16 cellular contexts compared by ENCODE assay signal in genomic region chr7:37541810-37542443, GRCh38.
DNase-seq lines count a peak whose midpoint lies in the region; ATAC-seq and TF ChIP-seq lines count a peak whose summit lies in the region.
"Had no signal": no experiment of that assay in that cellular context is flagged by ENCODE, and none has a peak within 500 bp of the region (broad histone marks: within the 10 kb centered on the region; RNA-seq: fewer than 3 reads in every experiment).

No MANE protein-coding gene starts in this region.

- POLR2A ChIA-PET in Caco-2 (lab: Charles Lee) = no interaction called here

- BruUV-seq in Caco-2 (replicated peaks; lab: Mats Ljungman, UMichigan) = no TSS peak

- no peaks in the 10 kb centered on the region for H3K27me3 ChIP-seq in KMS-11 (ENCODE audit: insufficient read depth, low read depth)
- H3K27me3 ChIP-seq in MG63 = no peaks in the 10 kb centered on the region
- no peaks in the 10 kb centered on the region; the same call in 1 of the 2 replicates for H3K27me3 ChIP-seq in Caco-2 (replicated peaks; ENCODE audit: control insufficient read depth, insufficient read depth, low read length)
- H3K27me3 ChIP-seq: BE2C, esophagus squamous epithelium had no signal

- no peak overlapping the region for H3K27ac ChIP-seq in KMS-11
- H3K27ac ChIP-seq: esophagus squamous epithelium had no signal

- H3K27ac Mint-ChIP-seq in Caco-2 (ENCODE audit: unreplicated experiment) = no peak overlapping the region
- no peak overlapping the region for H3K27ac Mint-ChIP-seq in mesothelial cell of epicardium
- H3K27ac Mint-ChIP-seq: activated CD8-positive, alpha-beta T cell treated with anti-CD3 and anti-CD28 coated beads, Interleukin-2, amount 10 ng/mL, durations not matched to agents 7 days and 5 days; activated naive CD8-positive, alpha-beta T cell; T-helper 1 cell treated with Interleukin-12 subunit alpha and Interleukin-12 subunit beta and Interleukin-4 antibody, amounts not matched to agents 30 μg/mL and 1 μg/mL, for 36 hours had no signal

- H3K9me3 Mint-ChIP-seq in Caco-2 (ENCODE audit: unreplicated experiment) = no peaks in the 10 kb centered on the region
- H3K9me3 Mint-ChIP-seq in mesothelial cell of epicardium = peaks cover 7% of the 10 kb centered on the region
- H3K9me3 Mint-ChIP-seq: T-helper 1 cell treated with Interleukin-12 subunit alpha and Interleukin-12 subunit beta and Interleukin-4 antibody, amounts not matched to agents 30 μg/mL and 1 μg/mL, for 36 hours had no signal

- H2AFZ ChIP-seq in KMS-11 (ENCODE audit: low read depth) = no peak overlapping the region

- no peaks in the 10 kb centered on the region for H3K36me3 ChIP-seq in KMS-11 (ENCODE audit: insufficient read depth)
- H3K36me3 ChIP-seq in MG63 = no peaks in the 10 kb centered on the region
- no peaks in the 10 kb centered on the region for H3K36me3 ChIP-seq in Caco-2 (ENCODE audit: control insufficient read depth, insufficient read depth, low read length)
- H3K36me3 ChIP-seq: BE2C, esophagus squamous epithelium had no signal

- no peak for DNase-seq in MG63
- no peak for DNase-seq in Caco-2
- DNase-seq in mesothelial cell of epicardium (ENCODE audit: low spot score in 2 of 2, unreplicated experiment in 2 of 2) = no peak
- no peak for DNase-seq in NCI-H2227 (lab: John Stamatoyannopoulos, UW; ENCODE audit: unreplicated experiment)
- DNase-seq: activated CD8-positive, alpha-beta T cell treated with anti-CD3 and anti-CD28 coated beads, Interleukin-2, amount 10 ng/mL, durations not matched to agents 7 days and 5 days; BE2C; esophagus squamous epithelium; H7; OCI-M1 had no signal

- no peaks in the 10 kb centered on the region for H3K9me3 ChIP-seq in MG63
- H3K9me3 ChIP-seq in Caco-2 = no peaks in the 10 kb centered on the region
- H3K9me3 ChIP-seq: BE2C, esophagus squamous epithelium had no signal

- CTCF ChIA-PET in Caco-2 (lab: Charles Lee) = no interaction called here

- no peaks in the 10 kb centered on the region for H3K79me2 ChIP-seq in KMS-11 (ENCODE audit: insufficient read depth, low read depth)

- no peak overlapping the region for H3K9ac ChIP-seq in KMS-11

- intact Hi-C loops in Caco-2 (cut with micrococcal nuclease; ENCODE audit: unreplicated experiment) = no loop called here

- H3K4me3 Mint-ChIP-seq in Caco-2 (ENCODE audit: unreplicated experiment) = no peak overlapping the region
- no peak overlapping the region for H3K4me3 Mint-ChIP-seq in mesothelial cell of epicardium
- H3K4me3 Mint-ChIP-seq: activated CD8-positive, alpha-beta T cell treated with anti-CD3 and anti-CD28 coated beads, Interleukin-2, amount 10 ng/mL, durations not matched to agents 7 days and 5 days; activated naive CD8-positive, alpha-beta T cell; IgD-negative memory B cell; T-helper 1 cell treated with Interleukin-12 subunit alpha and Interleukin-12 subunit beta and Interleukin-4 antibody, amounts not matched to agents 30 μg/mL and 1 μg/mL, for 36 hours had no signal

- peaks cover 11% of the 10 kb centered on the region for H3K4me1 ChIP-seq in KMS-11 (ENCODE audit: low read depth, poor library complexity, severe bottlenecking)
- H3K4me1 ChIP-seq in Caco-2 = no peaks in the 10 kb centered on the region
- H3K4me1 ChIP-seq: BE2C, esophagus squamous epithelium had no signal

- no peaks in the 10 kb centered on the region for H3K36me3 Mint-ChIP-seq in Caco-2 (ENCODE audit: insufficient read depth, unreplicated experiment)
- no peaks in the 10 kb centered on the region for H3K36me3 Mint-ChIP-seq in mesothelial cell of epicardium
- H3K36me3 Mint-ChIP-seq: activated naive CD8-positive, alpha-beta T cell; IgD-negative memory B cell had no signal

- ATAC-seq in GM18867 (IDR thresholded peaks at IDR 0.05; ENCODE audit: unreplicated experiment) = peak; percentile 97
- ATAC-seq in GM21390 (IDR thresholded peaks at IDR 0.05; ENCODE audit: unreplicated experiment) = peak; percentile 94
- ATAC-seq in HG02943 (IDR thresholded peaks at IDR 0.05; ENCODE audit: low read depth, unreplicated experiment) = peak; percentile 68
- ATAC-seq: activated CD8-positive, alpha-beta T cell treated with anti-CD3 and anti-CD28 coated beads, Interleukin-2, amount 10 ng/mL, durations not matched to agents 7 days and 5 days had no signal

- peak overlapping the region; percentile 5; the same call in 1 of the 2 replicates for H3K4me2 ChIP-seq in KMS-11

- H3K4me3 ChIP-seq in KMS-11 (IDR thresholded peaks at IDR 0.05; ENCODE audit: insufficient read depth, low read depth, low read length) = no peak overlapping the region
- no peak overlapping the region for H3K4me3 ChIP-seq in MG63
- H3K4me3 ChIP-seq in Caco-2 (ENCODE audit: low read depth, low read length) = no peak overlapping the region
- H3K4me3 ChIP-seq: esophagus squamous epithelium had no signal

- no peak for TF ChIP-seq CTCF in KMS-11 (conservative IDR thresholded peaks at IDR 0.05; ENCODE audit: low read depth, low read length)
- TF ChIP-seq CTCF in Caco-2 (IDR thresholded peaks at IDR 0.05; ENCODE audit: insufficient read depth in 1 of 2, low read depth in 1 of 2, low read length in 1 of 2, severe bottlenecking in 1 of 2, unreplicated experiment in 1 of 2) = no peak
- TF ChIP-seq CTCF in mesothelial cell of epicardium (IDR thresholded peaks at IDR 0.05; ENCODE audit: unreplicated experiment) = no peak

- H3K27me3 Mint-ChIP-seq in Caco-2 (ENCODE audit: insufficient read depth, unreplicated experiment) (peaks cover 5% of the 10 kb centered on the region), mesothelial cell of epicardium (ENCODE audit: low read depth) (peaks cover 18% of the 10 kb centered on the region)
- H3K27me3 Mint-ChIP-seq: IgD-negative memory B cell had no signal

- H4K20me1 ChIP-seq in KMS-11 (ENCODE audit: insufficient read depth) = no peaks in the 10 kb centered on the region

- H3K4me1 Mint-ChIP-seq in Caco-2 (ENCODE audit: low read depth, unreplicated experiment) (no peaks in the 10 kb centered on the region), mesothelial cell of epicardium (peaks cover 18% of the 10 kb centered on the region)
